ENCODE assay signal across 2 cellular contexts in the genomic region with DNA sequence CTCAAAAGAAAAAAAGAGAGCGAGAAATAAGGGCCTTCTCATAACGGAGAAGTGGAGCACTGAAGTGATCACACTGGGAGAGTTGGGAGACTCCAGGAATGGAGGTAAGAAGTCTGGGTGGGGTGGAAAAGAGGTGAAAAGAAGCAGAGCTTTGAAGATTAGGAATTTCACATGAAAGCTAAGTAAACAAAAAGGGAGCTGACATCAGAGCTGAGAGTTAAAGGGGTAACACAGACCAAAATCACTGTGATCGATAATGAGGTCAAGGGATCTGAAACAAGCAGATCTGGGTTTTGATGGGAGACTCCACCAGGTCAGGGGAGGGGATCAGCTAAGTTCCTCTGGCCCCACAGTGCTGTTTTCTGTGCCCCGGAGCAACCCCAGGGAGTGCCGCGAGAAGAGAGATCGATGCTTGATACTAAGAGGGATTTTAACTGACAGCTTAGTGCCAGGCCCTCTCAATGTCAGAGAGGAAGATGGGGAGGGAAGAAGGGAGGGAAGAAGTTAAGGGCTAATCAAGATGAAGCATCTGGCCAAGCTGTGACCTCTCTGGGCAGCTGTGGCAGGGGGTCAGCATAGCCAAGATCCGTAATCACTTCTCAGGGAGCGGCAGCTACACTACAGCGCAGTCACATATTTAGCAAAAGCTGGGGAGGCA.
TF ChIP-seq lines count a peak whose summit lies in the region.

No MANE protein-coding gene starts in this region.

TF ChIP-seq in K562, 482 proteins besides CTCF, POLR2A, EP300 and RAD21 (continued from another document):
- TF ChIP-seq SIX5 (IDR thresholded peaks at IDR 0.05; ENCODE audit: borderline replicate concordance in 1 of 2, insufficient read depth in 1 of 2, low read depth in 1 of 2, low read length in 2 of 2) (no peak), NFIC (IDR thresholded peaks at IDR 0.05) (peak; percentile 11; the same call in 1 of the 2 replicates), KDM1A (IDR thresholded peaks at IDR 0.05) (peak in 1 of 2 experiments; percentile 47; a peak in 1 of 4 replicates), ZNF436 (CRISPR knock-in tag; IDR thresholded peaks at IDR 0.05) (no peak), TAL1 (IDR thresholded peaks at IDR 0.05) (peak; percentile 28), ZNF644 (tag; IDR thresholded peaks at IDR 0.05; ENCODE audit: low read depth) (no peak)
- TF ChIP-seq, protein P1, sequence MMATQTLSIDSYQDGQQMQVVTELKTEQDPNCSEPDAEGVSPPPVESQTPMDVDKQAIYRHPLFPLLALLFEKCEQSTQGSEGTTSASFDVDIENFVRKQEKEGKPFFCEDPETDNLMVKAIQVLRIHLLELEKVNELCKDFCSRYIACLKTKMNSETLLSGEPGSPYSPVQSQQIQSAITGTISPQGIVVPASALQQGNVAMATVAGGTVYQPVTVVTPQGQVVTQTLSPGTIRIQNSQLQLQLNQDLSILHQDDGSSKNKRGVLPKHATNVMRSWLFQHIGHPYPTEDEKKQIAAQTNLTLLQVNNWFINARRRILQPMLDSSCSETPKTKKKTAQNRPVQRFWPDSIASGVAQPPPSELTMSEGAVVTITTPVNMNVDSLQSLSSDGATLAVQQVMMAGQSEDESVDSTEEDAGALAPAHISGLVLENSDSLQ (IDR thresholded peaks at IDR 0.05), result peak; percentile 89
- TF ChIP-seq, protein P2, sequence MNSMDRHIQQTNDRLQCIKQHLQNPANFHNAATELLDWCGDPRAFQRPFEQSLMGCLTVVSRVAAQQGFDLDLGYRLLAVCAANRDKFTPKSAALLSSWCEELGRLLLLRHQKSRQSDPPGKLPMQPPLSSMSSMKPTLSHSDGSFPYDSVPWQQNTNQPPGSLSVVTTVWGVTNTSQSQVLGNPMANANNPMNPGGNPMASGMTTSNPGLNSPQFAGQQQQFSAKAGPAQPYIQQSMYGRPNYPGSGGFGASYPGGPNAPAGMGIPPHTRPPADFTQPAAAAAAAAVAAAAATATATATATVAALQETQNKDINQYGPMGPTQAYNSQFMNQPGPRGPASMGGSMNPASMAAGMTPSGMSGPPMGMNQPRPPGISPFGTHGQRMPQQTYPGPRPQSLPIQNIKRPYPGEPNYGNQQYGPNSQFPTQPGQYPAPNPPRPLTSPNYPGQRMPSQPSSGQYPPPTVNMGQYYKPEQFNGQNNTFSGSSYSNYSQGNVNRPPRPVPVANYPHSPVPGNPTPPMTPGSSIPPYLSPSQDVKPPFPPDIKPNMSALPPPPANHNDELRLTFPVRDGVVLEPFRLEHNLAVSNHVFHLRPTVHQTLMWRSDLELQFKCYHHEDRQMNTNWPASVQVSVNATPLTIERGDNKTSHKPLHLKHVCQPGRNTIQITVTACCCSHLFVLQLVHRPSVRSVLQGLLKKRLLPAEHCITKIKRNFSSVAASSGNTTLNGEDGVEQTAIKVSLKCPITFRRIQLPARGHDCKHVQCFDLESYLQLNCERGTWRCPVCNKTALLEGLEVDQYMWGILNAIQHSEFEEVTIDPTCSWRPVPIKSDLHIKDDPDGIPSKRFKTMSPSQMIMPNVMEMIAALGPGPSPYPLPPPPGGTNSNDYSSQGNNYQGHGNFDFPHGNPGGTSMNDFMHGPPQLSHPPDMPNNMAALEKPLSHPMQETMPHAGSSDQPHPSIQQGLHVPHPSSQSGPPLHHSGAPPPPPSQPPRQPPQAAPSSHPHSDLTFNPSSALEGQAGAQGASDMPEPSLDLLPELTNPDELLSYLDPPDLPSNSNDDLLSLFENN (IDR thresholded peaks at IDR 0.05; ENCODE audit: low read depth in 2 of 2, low read length in 2 of 2), result no peak
- TF ChIP-seq, protein P3, sequence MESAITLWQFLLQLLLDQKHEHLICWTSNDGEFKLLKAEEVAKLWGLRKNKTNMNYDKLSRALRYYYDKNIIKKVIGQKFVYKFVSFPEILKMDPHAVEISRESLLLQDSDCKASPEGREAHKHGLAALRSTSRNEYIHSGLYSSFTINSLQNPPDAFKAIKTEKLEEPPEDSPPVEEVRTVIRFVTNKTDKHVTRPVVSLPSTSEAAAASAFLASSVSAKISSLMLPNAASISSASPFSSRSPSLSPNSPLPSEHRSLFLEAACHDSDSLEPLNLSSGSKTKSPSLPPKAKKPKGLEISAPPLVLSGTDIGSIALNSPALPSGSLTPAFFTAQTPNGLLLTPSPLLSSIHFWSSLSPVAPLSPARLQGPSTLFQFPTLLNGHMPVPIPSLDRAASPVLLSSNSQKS (CRISPR knock-in tag; IDR thresholded peaks at IDR 0.05), result no peak

TF ChIP-seq in HepG2, 621 proteins besides CTCF, POLR2A, EP300 and RAD21 (continued from another document and continues in another):
- TF ChIP-seq PPARG (CRISPR knock-in tag; conservative IDR thresholded peaks at IDR 0.05), result peak; percentile 60
- TF ChIP-seq ZNF639 (CRISPR knock-in tag; conservative IDR thresholded peaks at IDR 0.05), result 0 out of 2 replicates have a peak, but pooled peaks have one; percentile 4
- TF ChIP-seq ISL2 (CRISPR knock-in tag; IDR thresholded peaks at IDR 0.05), result peak; percentile 66; the same call in 1 of the 2 replicates
- 0 out of 2 replicates have a peak, but pooled peaks have one; percentile 49 for TF ChIP-seq PITX1 (CRISPR knock-in tag; IDR thresholded peaks at IDR 0.05)
- TF ChIP-seq AHDC1 (CRISPR knock-in tag; IDR thresholded peaks at IDR 0.05; ENCODE audit: borderline replicate concordance), result 0 out of 2 replicates have a peak, but pooled peaks have one; percentile 48
- TF ChIP-seq ZNF746 (CRISPR knock-in tag; IDR thresholded peaks at IDR 0.05), result 0 out of 2 replicates have a peak, but pooled peaks have one; percentile 47
- peak; percentile 95 for TF ChIP-seq ONECUT2 (CRISPR knock-in tag; IDR thresholded peaks at IDR 0.05)
- TF ChIP-seq, protein P4, sequence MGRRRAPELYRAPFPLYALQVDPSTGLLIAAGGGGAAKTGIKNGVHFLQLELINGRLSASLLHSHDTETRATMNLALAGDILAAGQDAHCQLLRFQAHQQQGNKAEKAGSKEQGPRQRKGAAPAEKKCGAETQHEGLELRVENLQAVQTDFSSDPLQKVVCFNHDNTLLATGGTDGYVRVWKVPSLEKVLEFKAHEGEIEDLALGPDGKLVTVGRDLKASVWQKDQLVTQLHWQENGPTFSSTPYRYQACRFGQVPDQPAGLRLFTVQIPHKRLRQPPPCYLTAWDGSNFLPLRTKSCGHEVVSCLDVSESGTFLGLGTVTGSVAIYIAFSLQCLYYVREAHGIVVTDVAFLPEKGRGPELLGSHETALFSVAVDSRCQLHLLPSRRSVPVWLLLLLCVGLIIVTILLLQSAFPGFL (CRISPR knock-in tag; IDR thresholded peaks at IDR 0.05), result no peak
- TF ChIP-seq, protein P5, sequence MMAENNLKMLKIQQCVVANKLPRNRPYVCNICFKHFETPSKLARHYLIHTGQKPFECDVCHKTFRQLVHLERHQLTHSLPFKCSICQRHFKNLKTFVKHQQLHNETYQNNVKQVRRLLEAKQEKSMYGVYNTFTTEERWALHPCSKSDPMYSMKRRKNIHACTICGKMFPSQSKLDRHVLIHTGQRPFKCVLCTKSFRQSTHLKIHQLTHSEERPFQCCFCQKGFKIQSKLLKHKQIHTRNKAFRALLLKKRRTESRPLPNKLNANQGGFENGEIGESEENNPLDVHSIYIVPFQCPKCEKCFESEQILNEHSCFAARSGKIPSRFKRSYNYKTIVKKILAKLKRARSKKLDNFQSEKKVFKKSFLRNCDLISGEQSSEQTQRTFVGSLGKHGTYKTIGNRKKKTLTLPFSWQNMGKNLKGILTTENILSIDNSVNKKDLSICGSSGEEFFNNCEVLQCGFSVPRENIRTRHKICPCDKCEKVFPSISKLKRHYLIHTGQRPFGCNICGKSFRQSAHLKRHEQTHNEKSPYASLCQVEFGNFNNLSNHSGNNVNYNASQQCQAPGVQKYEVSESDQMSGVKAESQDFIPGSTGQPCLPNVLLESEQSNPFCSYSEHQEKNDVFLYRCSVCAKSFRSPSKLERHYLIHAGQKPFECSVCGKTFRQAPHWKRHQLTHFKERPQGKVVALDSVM (CRISPR knock-in tag; IDR thresholded peaks at IDR 0.05), result peak; percentile 74
- TF ChIP-seq ZNF484 (CRISPR knock-in tag; IDR thresholded peaks at IDR 0.05; ENCODE audit: borderline replicate concordance, low read depth), result no peak
- TF ChIP-seq, protein P6, sequence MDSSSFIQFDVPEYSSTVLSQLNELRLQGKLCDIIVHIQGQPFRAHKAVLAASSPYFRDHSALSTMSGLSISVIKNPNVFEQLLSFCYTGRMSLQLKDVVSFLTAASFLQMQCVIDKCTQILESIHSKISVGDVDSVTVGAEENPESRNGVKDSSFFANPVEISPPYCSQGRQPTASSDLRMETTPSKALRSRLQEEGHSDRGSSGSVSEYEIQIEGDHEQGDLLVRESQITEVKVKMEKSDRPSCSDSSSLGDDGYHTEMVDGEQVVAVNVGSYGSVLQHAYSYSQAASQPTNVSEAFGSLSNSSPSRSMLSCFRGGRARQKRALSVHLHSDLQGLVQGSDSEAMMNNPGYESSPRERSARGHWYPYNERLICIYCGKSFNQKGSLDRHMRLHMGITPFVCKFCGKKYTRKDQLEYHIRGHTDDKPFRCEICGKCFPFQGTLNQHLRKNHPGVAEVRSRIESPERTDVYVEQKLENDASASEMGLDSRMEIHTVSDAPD (CRISPR knock-in tag; IDR thresholded peaks at IDR 0.05), result 0 out of 2 replicates have a peak, but pooled peaks have one; percentile 33
- TF ChIP-seq SOX6 (IDR thresholded peaks at IDR 0.05), result no peak
- TF ChIP-seq SOX6 (CRISPR knock-in tag; IDR thresholded peaks at IDR 0.05), result peak; percentile 47; the same call in 1 of the 2 replicates
- peak; percentile 80 for TF ChIP-seq NR2F6 (IDR thresholded peaks at IDR 0.05)
- peak; percentile 68 for TF ChIP-seq NR2F6 (CRISPR knock-in tag; IDR thresholded peaks at IDR 0.05)
- TF ChIP-seq FOXA3 (CRISPR knock-in tag; IDR thresholded peaks at IDR 0.05), result peak; percentile 27; the same call in 1 of the 2 replicates
- TF ChIP-seq CHD2 (IDR thresholded peaks at IDR 0.05; ENCODE audit: low read depth, low read length), result peak; percentile 85
- TF ChIP-seq, protein P7, sequence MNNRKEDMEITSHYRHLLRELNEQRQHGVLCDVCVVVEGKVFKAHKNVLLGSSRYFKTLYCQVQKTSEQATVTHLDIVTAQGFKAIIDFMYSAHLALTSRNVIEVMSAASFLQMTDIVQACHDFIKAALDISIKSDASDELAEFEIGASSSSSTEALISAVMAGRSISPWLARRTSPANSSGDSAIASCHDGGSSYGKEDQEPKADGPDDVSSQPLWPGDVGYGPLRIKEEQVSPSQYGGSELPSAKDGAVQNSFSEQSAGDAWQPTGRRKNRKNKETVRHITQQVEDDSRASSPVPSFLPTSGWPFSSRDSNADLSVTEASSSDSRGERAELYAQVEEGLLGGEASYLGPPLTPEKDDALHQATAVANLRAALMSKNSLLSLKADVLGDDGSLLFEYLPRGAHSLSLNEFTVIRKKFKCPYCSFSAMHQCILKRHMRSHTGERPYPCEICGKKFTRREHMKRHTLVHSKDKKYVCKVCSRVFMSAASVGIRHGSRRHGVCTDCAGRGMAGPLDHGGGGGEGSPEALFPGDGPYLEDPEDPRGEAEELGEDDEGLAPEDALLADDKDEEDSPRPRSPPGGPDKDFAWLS (CRISPR knock-in tag; IDR thresholded peaks at IDR 0.05; ENCODE audit: borderline replicate concordance), result no peak
- peak; percentile 66; the same call in 1 of the 2 replicates for TF ChIP-seq RARA (CRISPR knock-in tag; IDR thresholded peaks at IDR 0.05)
- peak; percentile 34; the same call in 1 of the 2 replicates for TF ChIP-seq RXRB (CRISPR knock-in tag; IDR thresholded peaks at IDR 0.05; ENCODE audit: borderline replicate concordance)
- 0 out of 2 replicates have a peak, but pooled peaks have one; percentile 17 for TF ChIP-seq TARDBP (CRISPR knock-in tag; IDR thresholded peaks at IDR 0.05)
